In genomic region chr3:171290680-171291079, GRCh38 we compare ENCODE assay signal across 2 cellular contexts.
TF ChIP-seq lines count a peak whose summit lies in the region.

No MANE protein-coding gene starts in this region.

TF ChIP-seq in SK-N-SH, 30 proteins besides CTCF, POLR2A, EP300 and RAD21 (continued from another document):
- peak; percentile 72 for TF ChIP-seq PBX3 (IDR thresholded peaks at IDR 0.05)
- TF ChIP-seq, protein P1, sequence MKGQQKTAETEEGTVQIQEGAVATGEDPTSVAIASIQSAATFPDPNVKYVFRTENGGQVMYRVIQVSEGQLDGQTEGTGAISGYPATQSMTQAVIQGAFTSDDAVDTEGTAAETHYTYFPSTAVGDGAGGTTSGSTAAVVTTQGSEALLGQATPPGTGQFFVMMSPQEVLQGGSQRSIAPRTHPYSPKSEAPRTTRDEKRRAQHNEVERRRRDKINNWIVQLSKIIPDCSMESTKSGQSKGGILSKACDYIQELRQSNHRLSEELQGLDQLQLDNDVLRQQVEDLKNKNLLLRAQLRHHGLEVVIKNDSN (IDR thresholded peaks at IDR 0.05; ENCODE audit: borderline replicate concordance, low read depth), result no peak
- no peak for TF ChIP-seq ELF1 (IDR thresholded peaks at IDR 0.05)
- TF ChIP-seq SIN3A (IDR thresholded peaks at IDR 0.05; ENCODE audit: borderline replicate concordance, low read depth, low read length), result no peak

TF ChIP-seq in SK-N-SH treated with all-trans-retinoic acid at 6 μM for 48 hours, 23 proteins besides CTCF, POLR2A, EP300 and RAD21 (continued from another document):
- no peak for TF ChIP-seq ZFP3 (CRISPR knock-in tag; IDR thresholded peaks at IDR 0.05)
- TF ChIP-seq SNAI2 (CRISPR knock-in tag; IDR thresholded peaks at IDR 0.05), result no peak
- TF ChIP-seq, protein P2, sequence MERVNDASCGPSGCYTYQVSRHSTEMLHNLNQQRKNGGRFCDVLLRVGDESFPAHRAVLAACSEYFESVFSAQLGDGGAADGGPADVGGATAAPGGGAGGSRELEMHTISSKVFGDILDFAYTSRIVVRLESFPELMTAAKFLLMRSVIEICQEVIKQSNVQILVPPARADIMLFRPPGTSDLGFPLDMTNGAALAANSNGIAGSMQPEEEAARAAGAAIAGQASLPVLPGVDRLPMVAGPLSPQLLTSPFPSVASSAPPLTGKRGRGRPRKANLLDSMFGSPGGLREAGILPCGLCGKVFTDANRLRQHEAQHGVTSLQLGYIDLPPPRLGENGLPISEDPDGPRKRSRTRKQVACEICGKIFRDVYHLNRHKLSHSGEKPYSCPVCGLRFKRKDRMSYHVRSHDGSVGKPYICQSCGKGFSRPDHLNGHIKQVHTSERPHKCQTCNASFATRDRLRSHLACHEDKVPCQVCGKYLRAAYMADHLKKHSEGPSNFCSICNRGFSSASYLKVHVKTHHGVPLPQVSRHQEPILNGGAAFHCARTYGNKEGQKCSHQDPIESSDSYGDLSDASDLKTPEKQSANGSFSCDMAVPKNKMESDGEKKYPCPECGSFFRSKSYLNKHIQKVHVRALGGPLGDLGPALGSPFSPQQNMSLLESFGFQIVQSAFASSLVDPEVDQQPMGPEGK (CRISPR knock-in tag; IDR thresholded peaks at IDR 0.05; ENCODE audit: borderline replicate concordance), result no peak
- TF ChIP-seq, protein P3, sequence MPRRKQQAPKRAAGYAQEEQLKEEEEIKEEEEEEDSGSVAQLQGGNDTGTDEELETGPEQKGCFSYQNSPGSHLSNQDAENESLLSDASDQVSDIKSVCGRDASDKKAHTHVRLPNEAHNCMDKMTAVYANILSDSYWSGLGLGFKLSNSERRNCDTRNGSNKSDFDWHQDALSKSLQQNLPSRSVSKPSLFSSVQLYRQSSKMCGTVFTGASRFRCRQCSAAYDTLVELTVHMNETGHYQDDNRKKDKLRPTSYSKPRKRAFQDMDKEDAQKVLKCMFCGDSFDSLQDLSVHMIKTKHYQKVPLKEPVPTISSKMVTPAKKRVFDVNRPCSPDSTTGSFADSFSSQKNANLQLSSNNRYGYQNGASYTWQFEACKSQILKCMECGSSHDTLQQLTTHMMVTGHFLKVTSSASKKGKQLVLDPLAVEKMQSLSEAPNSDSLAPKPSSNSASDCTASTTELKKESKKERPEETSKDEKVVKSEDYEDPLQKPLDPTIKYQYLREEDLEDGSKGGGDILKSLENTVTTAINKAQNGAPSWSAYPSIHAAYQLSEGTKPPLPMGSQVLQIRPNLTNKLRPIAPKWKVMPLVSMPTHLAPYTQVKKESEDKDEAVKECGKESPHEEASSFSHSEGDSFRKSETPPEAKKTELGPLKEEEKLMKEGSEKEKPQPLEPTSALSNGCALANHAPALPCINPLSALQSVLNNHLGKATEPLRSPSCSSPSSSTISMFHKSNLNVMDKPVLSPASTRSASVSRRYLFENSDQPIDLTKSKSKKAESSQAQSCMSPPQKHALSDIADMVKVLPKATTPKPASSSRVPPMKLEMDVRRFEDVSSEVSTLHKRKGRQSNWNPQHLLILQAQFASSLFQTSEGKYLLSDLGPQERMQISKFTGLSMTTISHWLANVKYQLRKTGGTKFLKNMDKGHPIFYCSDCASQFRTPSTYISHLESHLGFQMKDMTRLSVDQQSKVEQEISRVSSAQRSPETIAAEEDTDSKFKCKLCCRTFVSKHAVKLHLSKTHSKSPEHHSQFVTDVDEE (CRISPR knock-in tag; IDR thresholded peaks at IDR 0.05), result no peak
- TF ChIP-seq ZNF8 (CRISPR knock-in tag; IDR thresholded peaks at IDR 0.05), result no peak
- TF ChIP-seq ZNF565 (CRISPR knock-in tag; conservative IDR thresholded peaks at IDR 0.05; ENCODE audit: low read depth), result no peak
- no peak for TF ChIP-seq CSDC2 (CRISPR knock-in tag; IDR thresholded peaks at IDR 0.05)
- no peak for TF ChIP-seq ZC3H10 (CRISPR knock-in tag; IDR thresholded peaks at IDR 0.05)
